ENCODE assay signal across 9 cellular contexts in the genomic region with DNA sequence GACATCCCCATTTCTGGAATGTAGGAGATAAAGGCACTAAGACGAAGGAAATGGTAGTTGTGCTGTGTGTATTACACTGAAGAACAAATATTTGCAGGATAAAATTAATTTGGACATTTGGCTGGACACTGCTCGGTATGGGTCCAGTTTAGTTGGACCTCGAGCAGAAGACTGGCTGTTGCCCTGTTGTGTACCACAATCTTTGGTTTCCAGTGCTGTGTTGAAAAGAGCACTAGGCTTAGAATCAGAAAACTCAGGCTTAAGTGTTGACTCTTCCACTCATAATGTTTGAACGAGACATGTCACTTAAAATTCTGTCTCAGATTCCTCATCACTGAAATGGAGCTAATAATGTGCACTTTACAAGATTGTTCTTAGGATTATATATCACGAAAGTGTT. TPM values are rescaled to one million over a fixed set of nuclear protein-coding genes. Genes with fewer than 3 reads are reported as not detected.
A peak's percentile ranks its signal among the peaks of the same experiment; 100 is the strongest.
DNase-seq lines count a peak whose midpoint lies in the region; ATAC-seq and TF ChIP-seq lines count a peak whose summit lies in the region.
"Had no signal": no experiment of that assay in that cellular context is flagged by ENCODE, and none has a peak within 500 bp of the region (broad histone marks: within the 10 kb centered on the region; RNA-seq: fewer than 3 reads in every experiment).

No MANE protein-coding gene starts in this region.

- H3K4me1 Mint-ChIP-seq in CD8-positive, alpha-beta memory T cell: peaks cover 37 to 52% (median 47%) of the 10 kb centered on the region in 3 donors
- H3K4me1 Mint-ChIP-seq in IgD-negative memory B cell: peaks cover 28 to 33% (median 28%) of the 10 kb centered on the region in 3 donors
- peaks cover 35 to 43% of the 10 kb centered on the region in 2 donors for H3K4me1 Mint-ChIP-seq in natural killer cell

- H3K27ac Mint-ChIP-seq in CD8-positive, alpha-beta memory T cell: peak overlapping the region; percentile 77 to 100 (median 100)
- H3K27ac Mint-ChIP-seq in IgD-negative memory B cell: peak overlapping the region in 2 of 3 donors; percentile 94 to 97
- H3K27ac Mint-ChIP-seq in natural killer cell: peak overlapping the region; percentile 92 to 99

- H3K4me3 ChIP-seq in CD8-positive, alpha-beta memory T cell (ENCODE audit: low read length): peak overlapping the region; percentile 84
- peak overlapping the region; percentile 97 for H3K4me3 ChIP-seq in brain microvascular endothelial cell (ENCODE audit: low read depth, low read length)

- ATAC-seq in natural killer cell (no peak), HG03175 (IDR thresholded peaks at IDR 0.05; ENCODE audit: unreplicated experiment) (no peak)

- no peaks in the 10 kb centered on the region for H3K9me3 ChIP-seq in CD8-positive, alpha-beta memory T cell (ENCODE audit: low read length)

- H3K4me3 Mint-ChIP-seq in CD8-positive, alpha-beta memory T cell: peak overlapping the region; percentile 100
- H3K4me3 Mint-ChIP-seq in IgD-negative memory B cell: peak overlapping the region; percentile 98 to 100 (median 99)
- H3K4me3 Mint-ChIP-seq in natural killer cell: peak overlapping the region; percentile 99

- no peak overlapping the region for H3K27ac ChIP-seq in CD8-positive, alpha-beta memory T cell (ENCODE audit: low read depth, low read length)
- no peak overlapping the region for H3K27ac ChIP-seq in brain microvascular endothelial cell

- TF ChIP-seq CTCF in brain microvascular endothelial cell (IDR thresholded peaks at IDR 0.05; ENCODE audit: low read depth, low read length, missing control alignments): no peak
- no peak for TF ChIP-seq CTCF in natural killer cell (IDR thresholded peaks at IDR 0.05)

- H3K27me3 ChIP-seq in CD8-positive, alpha-beta memory T cell (ENCODE audit: insufficient read depth, low read length, poor library complexity, severe bottlenecking): no peaks in the 10 kb centered on the region
- no peaks in the 10 kb centered on the region for H3K27me3 ChIP-seq in brain microvascular endothelial cell (replicated peaks)

- H3K36me3 ChIP-seq in CD8-positive, alpha-beta memory T cell (ENCODE audit: insufficient read depth, low read length): peaks cover 5% of the 10 kb centered on the region
- peaks cover 3% of the 10 kb centered on the region for H3K36me3 ChIP-seq in brain microvascular endothelial cell (replicated peaks)

- intact Hi-C loops in natural killer cell (cut with micrococcal nuclease): no loop called here

- CTCF ChIA-PET in CD8-positive, alpha-beta memory T cell (lab: Charles Lee): interaction anchor here (1.7 kb wide), 1 partner anchor 19 kb away, joined by 8 read pairs; no protein-coding TSS in a partner anchor

- no peaks in the 10 kb centered on the region for H3K9me3 Mint-ChIP-seq in CD8-positive, alpha-beta memory T cell
- H3K9me3 Mint-ChIP-seq in IgD-negative memory B cell: no peaks in the 10 kb centered on the region
- H3K9me3 Mint-ChIP-seq in natural killer cell: no peaks in the 10 kb centered on the region

- H3K4me1 ChIP-seq in CD8-positive, alpha-beta memory T cell (ENCODE audit: insufficient read depth, low read length): peaks cover 23% of the 10 kb centered on the region

- no peak for DNase-seq in CD8-positive, alpha-beta memory T cell
- no peak for DNase-seq in brain microvascular endothelial cell
- no peak for DNase-seq in natural killer cell
- DNase-seq in stimulated activated CD4-positive, alpha-beta T cell treated with anti-CD3 and anti-CD28 coated beads, Interleukin-12 subunit alpha, Interleukin-12 subunit beta, amount 100 ng/mL, for 4 hours: no peak
- DNase-seq in stimulated activated CD4-positive, alpha-beta T cell treated with anti-CD3 and anti-CD28 coated beads, Interleukin-2, amount 100 ng/mL, for 24 hours: no peak
- DNase-seq in stimulated activated CD4-positive, alpha-beta T cell treated with anti-CD3 and anti-CD28 coated beads, Interleukin-2, amount 100 ng/mL, for 48 hours: no peak
- DNase-seq: NCI-H446 treated with DMSO at 0.1 percent for 48 hours had no signal

- peaks cover 0 to 2% of the 10 kb centered on the region in 2 donors for H3K27me3 Mint-ChIP-seq in CD8-positive, alpha-beta memory T cell
- H3K27me3 Mint-ChIP-seq in IgD-negative memory B cell (peaks cover 2% of the 10 kb centered on the region), natural killer cell (ENCODE audit: low read depth in 2 of 2) (peaks cover 8 to 13% of the 10 kb centered on the region in 2 donors)

- peaks cover 0 to 24% (median under 1%) of the 10 kb centered on the region in 3 donors for H3K36me3 Mint-ChIP-seq in CD8-positive, alpha-beta memory T cell
- H3K36me3 Mint-ChIP-seq in IgD-negative memory B cell: peaks cover 2% of the 10 kb centered on the region
- H3K36me3 Mint-ChIP-seq in natural killer cell: no peaks in the 10 kb centered on the region

- in situ Hi-C loops in brain microvascular endothelial cell (cut with HindIII; ENCODE audit: low pct_ligation_motif_present, low sequenced_read_pairs): no loop called here

- POLR2A ChIA-PET in CD8-positive, alpha-beta memory T cell (lab: Charles Lee): no interaction called here

RNA-seq across cellular contexts. Expression of gene ARPC5, which starts 1.2 kb away (rescaled TPM):
- 100 to 1,000 TPM; 142 to 146 TPM for total RNA-seq in CD8-positive, alpha-beta memory T cell
- polyA plus RNA-seq in CD8-positive, alpha-beta memory T cell: 414 TPM
- 366 TPM for polyA plus RNA-seq in IgD-negative memory B cell
- total RNA-seq in natural killer cell: 100 to 1,000 TPM; 103 to 120 (median 113) TPM

RNA-seq across cellular contexts. Expression of gene APOBEC4, which starts 16.3 kb away (rescaled TPM):
- total RNA-seq in CD8-positive, alpha-beta memory T cell: not detected
- polyA plus RNA-seq in CD8-positive, alpha-beta memory T cell: not detected
- polyA plus RNA-seq in IgD-negative memory B cell: not detected
- total RNA-seq in natural killer cell: not detected

RNA-seq across cellular contexts. Expression of gene NCF2, which starts 46.5 kb away (rescaled TPM):
- total RNA-seq in CD8-positive, alpha-beta memory T cell: 1 to 10 TPM; 3.6 to 4.6 TPM
- 0.30 TPM for polyA plus RNA-seq in CD8-positive, alpha-beta memory T cell
- 18.1 TPM for polyA plus RNA-seq in IgD-negative memory B cell
- 10 to 100 TPM; 10.4 to 21.7 (median 14.8) TPM for total RNA-seq in natural killer cell
